1 cellular context compared by ENCODE assay signal in the genomic region with DNA sequence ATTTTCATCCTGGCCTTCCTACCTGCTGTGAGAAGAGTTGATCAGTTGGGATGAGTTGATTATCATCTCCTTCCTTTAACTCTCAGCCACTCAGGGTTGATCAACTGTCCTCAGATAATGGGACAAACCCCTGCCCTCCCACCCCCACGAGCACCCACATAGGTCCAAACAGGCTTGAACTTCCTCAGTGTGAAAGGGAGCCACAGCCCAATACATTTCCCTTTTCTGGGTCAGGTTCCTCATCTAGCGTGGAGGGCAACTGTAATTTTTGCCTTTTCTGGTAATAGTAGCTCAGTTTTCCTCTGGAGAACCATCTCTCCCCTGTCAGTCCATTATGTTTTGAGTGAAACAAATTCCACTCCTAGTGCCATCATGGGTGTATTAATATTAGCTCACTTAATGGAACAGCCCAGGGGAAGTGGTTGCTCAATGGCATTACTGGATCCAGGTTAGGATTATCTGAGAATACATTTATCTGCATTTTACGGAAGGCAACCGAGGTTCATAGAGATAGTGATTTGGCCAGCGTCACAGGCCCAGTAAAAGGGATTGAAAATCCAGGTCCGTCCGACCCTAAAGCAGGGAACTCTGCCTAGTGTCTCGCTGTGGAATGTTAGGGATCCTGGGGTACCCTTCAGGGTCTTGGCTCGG.
TF ChIP-seq lines count a peak whose summit lies in the region.

No MANE protein-coding gene starts in this region.

TF ChIP-seq in SK-N-SH, 30 proteins besides CTCF, POLR2A, EP300 and RAD21 (continued from another document):
- TF ChIP-seq RXRA (IDR thresholded peaks at IDR 0.05; ENCODE audit: borderline replicate concordance, low read depth) (no peak), TCF12 (IDR thresholded peaks at IDR 0.05) (no peak)
- TF ChIP-seq, protein P1, sequence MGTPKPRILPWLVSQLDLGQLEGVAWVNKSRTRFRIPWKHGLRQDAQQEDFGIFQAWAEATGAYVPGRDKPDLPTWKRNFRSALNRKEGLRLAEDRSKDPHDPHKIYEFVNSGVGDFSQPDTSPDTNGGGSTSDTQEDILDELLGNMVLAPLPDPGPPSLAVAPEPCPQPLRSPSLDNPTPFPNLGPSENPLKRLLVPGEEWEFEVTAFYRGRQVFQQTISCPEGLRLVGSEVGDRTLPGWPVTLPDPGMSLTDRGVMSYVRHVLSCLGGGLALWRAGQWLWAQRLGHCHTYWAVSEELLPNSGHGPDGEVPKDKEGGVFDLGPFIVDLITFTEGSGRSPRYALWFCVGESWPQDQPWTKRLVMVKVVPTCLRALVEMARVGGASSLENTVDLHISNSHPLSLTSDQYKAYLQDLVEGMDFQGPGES (IDR thresholded peaks at IDR 0.05; ENCODE audit: low read depth, low read length): no peak
